Comparison of ENCODE assay signal across 5 cellular contexts in the genomic region with DNA sequence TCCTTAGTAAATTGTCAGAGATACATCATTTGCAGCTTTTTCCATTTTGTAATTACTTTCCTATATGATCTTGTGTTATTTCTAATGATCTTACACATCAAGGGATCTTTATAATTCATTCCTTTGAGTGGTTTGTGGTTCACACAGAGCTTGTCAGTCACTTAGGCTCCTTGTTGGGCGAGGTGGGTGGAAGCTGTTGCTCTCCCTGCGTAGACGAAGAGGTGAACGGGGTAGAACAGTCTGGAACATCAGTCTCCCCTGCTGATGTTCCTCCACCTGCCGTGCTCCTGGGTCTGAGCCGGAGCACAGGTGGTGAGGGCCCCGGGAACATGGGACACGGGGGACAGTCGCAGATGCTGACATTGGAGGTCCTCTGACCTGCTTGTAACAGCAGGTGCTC. TPM values are rescaled to one million over a fixed set of nuclear protein-coding genes. Genes with fewer than 3 reads are reported as not detected.
"Had no signal": no experiment of that assay in that cellular context is flagged by ENCODE, and none has a peak within 500 bp of the region (broad histone marks: within the 10 kb centered on the region; RNA-seq: fewer than 3 reads in every experiment).

No MANE protein-coding gene starts in this region.

RNA-seq across cellular contexts. Expression of gene LRRC14B, which starts 44.2 kb away (rescaled TPM):
- total RNA-seq: GM23338, H1, H9, HT-29, IMR-90 had no signal
- polyA plus RNA-seq: GM23338, H1, IMR-90 had no signal
